12 cellular contexts compared by ENCODE assay signal in the genomic region with DNA sequence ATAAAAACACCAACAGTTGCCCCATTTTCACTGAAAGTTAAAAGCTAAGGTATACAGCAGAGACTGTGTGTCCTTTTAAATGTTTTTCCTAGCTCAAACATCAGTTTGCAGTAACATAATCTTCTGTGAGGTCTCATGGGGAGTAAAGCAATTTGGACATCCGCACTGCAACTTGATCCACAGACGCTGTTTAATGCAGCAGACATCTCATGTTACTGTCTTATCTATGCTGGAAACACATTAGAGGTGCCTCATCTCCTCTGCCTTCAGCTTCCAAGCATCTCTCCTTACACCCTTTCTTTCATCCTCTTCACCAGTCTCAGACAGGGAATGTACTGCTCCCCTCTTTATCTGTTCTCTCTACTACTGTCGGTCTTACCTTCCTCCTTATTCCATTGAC. TPM values are rescaled to one million over a fixed set of nuclear protein-coding genes. Genes with fewer than 3 reads are reported as not detected.
DNase-seq lines count a peak whose midpoint lies in the region; ATAC-seq and TF ChIP-seq lines count a peak whose summit lies in the region.
"Had no signal": no experiment of that assay in that cellular context is flagged by ENCODE, and none has a peak within 500 bp of the region (broad histone marks: within the 10 kb centered on the region; RNA-seq: fewer than 3 reads in every experiment).

No MANE protein-coding gene starts in this region.

- no peaks in the 10 kb centered on the region for H3K36me3 Mint-ChIP-seq in CD8-positive, alpha-beta T cell

- H3K36me3 ChIP-seq in mesendoderm (ENCODE audit: control insufficient read depth, insufficient read depth, low read length): no peaks in the 10 kb centered on the region
- H3K36me3 ChIP-seq in CD8-positive, alpha-beta T cell (ENCODE audit: insufficient read depth, low read length): no peaks in the 10 kb centered on the region
- H3K36me3 ChIP-seq: BLaER1, left ventricle myocardium inferior, vagina had no signal

- no peak overlapping the region for H2BK120ac ChIP-seq in mesendoderm (ENCODE audit: low read depth, low read length)

- H2BK5ac ChIP-seq in mesendoderm (ENCODE audit: low read length): no peak overlapping the region

- H3K79me1 ChIP-seq in mesendoderm (ENCODE audit: low read length): no peaks in the 10 kb centered on the region

- H2AK5ac ChIP-seq in mesendoderm (ENCODE audit: low read length): no peak overlapping the region

- H3K4me2 ChIP-seq in mesendoderm (ENCODE audit: low read length): no peak overlapping the region
- H3K4me2 ChIP-seq: BLaER1 had no signal

- no peak overlapping the region for H3K4me3 Mint-ChIP-seq in CD8-positive, alpha-beta T cell

- ATAC-seq in sciatic nerve (no peak), HG02840 (IDR thresholded peaks at IDR 0.05; ENCODE audit: low FRiP score, unreplicated experiment) (no peak)
- no peak for ATAC-seq in CD8-positive, alpha-beta T cell
- ATAC-seq: HepG2 had no signal

- H3K27me3 Mint-ChIP-seq in CD8-positive, alpha-beta T cell (ENCODE audit: low read depth): peaks cover 9% of the 10 kb centered on the region

- no peak overlapping the region for H2BK15ac ChIP-seq in mesendoderm (replicated peaks; ENCODE audit: low read depth)

- no peaks in the 10 kb centered on the region for H3K27me3 ChIP-seq in mesendoderm (ENCODE audit: insufficient read depth, low read length, poor library complexity)
- no peaks in the 10 kb centered on the region for H3K27me3 ChIP-seq in CD8-positive, alpha-beta T cell (ENCODE audit: insufficient read depth, low read length)
- H3K27me3 ChIP-seq: BLaER1, vagina had no signal

- no peaks in the 10 kb centered on the region for H3K79me2 ChIP-seq in mesendoderm (ENCODE audit: control insufficient read depth, insufficient read depth, low read length)

- H3K4ac ChIP-seq in mesendoderm (ENCODE audit: low read depth, low read length): no peak overlapping the region

- H3K56ac ChIP-seq in mesendoderm (ENCODE audit: low read length): no peak overlapping the region

- no peaks in the 10 kb centered on the region for H3K4me1 ChIP-seq in mesendoderm (ENCODE audit: control insufficient read depth, low read depth, low read length)
- H3K4me1 ChIP-seq in CD8-positive, alpha-beta T cell (ENCODE audit: insufficient read depth, low read length): no peaks in the 10 kb centered on the region
- H3K4me1 ChIP-seq: BLaER1, left ventricle myocardium inferior, vagina had no signal

- H3K27ac ChIP-seq in C4-2B (peak overlapping the region; percentile 26), mesendoderm (ENCODE audit: low read depth, low read length) (no peak overlapping the region)
- no peak overlapping the region for H3K27ac ChIP-seq in CD8-positive, alpha-beta T cell (ENCODE audit: low read depth, low read length)
- H3K27ac ChIP-seq: BLaER1, left ventricle myocardium inferior, vagina had no signal

- intact Hi-C loops in sciatic nerve (cut with DNase I): no loop called here
- intact Hi-C loops in CD8-positive, alpha-beta T cell (cut with DNase I, micrococcal nuclease): no loop called here

- no peaks in the 10 kb centered on the region for H3K4me1 Mint-ChIP-seq in CD8-positive, alpha-beta T cell (ENCODE audit: low read depth)

- H3K23ac ChIP-seq in mesendoderm (ENCODE audit: low read length): no peak overlapping the region

- WGBS in mesendoderm (ENCODE audit: extremely low coverage, insufficient coverage, low lambda C conversion rate): no CpG with 5 or more reads among the region's 3 CpGs

- no peak overlapping the region for H3K18ac ChIP-seq in mesendoderm (ENCODE audit: low read length)

- no peak overlapping the region for H3K4me3 ChIP-seq in mesendoderm (ENCODE audit: low read length)
- no peak overlapping the region for H3K4me3 ChIP-seq in CD8-positive, alpha-beta T cell (ENCODE audit: low read depth, low read length)
- H3K4me3 ChIP-seq: BLaER1, left ventricle myocardium inferior had no signal

- CTCF ChIA-PET in CD8-positive, alpha-beta T cell (lab: Charles Lee): no interaction called here

- H3K9me3 Mint-ChIP-seq in CD8-positive, alpha-beta T cell: no peaks in the 10 kb centered on the region

- H3K9ac ChIP-seq in mesendoderm (ENCODE audit: low read length): no peak overlapping the region
- H3K9ac ChIP-seq: BLaER1 had no signal

- H3K27ac Mint-ChIP-seq in CD8-positive, alpha-beta T cell: no peak overlapping the region

- POLR2A ChIA-PET in CD8-positive, alpha-beta T cell (lab: Charles Lee): no interaction called here

- H3K9me3 ChIP-seq in CD8-positive, alpha-beta T cell (ENCODE audit: low read length): no peaks in the 10 kb centered on the region
- H3K9me3 ChIP-seq: BLaER1, left ventricle myocardium inferior, vagina had no signal

- DNase-seq in NCI-H2107 (lab: John Stamatoyannopoulos, UW): peak; percentile 66
- peak; percentile 32 for DNase-seq in amniotic stem cell (lab: John Stamatoyannopoulos, UW)
- DNase-seq in mesendoderm: peak; percentile 36
- DNase-seq in sciatic nerve (ENCODE audit: low spot score): no peak
- no peak for DNase-seq in GM19240 (ENCODE audit: insufficient read length, low spot score)
- DNase-seq in CD8-positive, alpha-beta T cell: no peak
- DNase-seq: left ventricle myocardium inferior had no signal

- H4K8ac ChIP-seq in mesendoderm (ENCODE audit: low read depth, low read length): no peak overlapping the region

- H4K5ac ChIP-seq in mesendoderm (ENCODE audit: low read length): no peak overlapping the region

- TF ChIP-seq CTCF in C4-2B (conservative IDR thresholded peaks at IDR 0.05): no peak
- no peak for TF ChIP-seq CTCF in CD8-positive, alpha-beta T cell (IDR thresholded peaks at IDR 0.05)

RNA-seq across cellular contexts. Expression of gene ATP11B, which starts 53.7 kb away (rescaled TPM):
- 12.0 TPM for polyA plus RNA-seq in mesendoderm (2013, experiment 1 of 2)
- 11.8 TPM for polyA plus RNA-seq in mesendoderm (2013, experiment 2 of 2)
- 58.7 TPM for total RNA-seq in sciatic nerve
- 100 to 1,000 TPM; 122 to 125 TPM for total RNA-seq in CD8-positive, alpha-beta T cell

Comparison
In these comparisons a context has a peak if more than half of its experiments do, and no peak if none do; other contexts are left out.
1. DNase-seq: peak in NCI-H2107 (single experiment), amniotic stem cell (single experiment) and mesendoderm (single experiment); none in sciatic nerve (single experiment), GM19240 (single experiment) and CD8-positive, alpha-beta T cell (0 of 7).